ENCODE assay signal across 11 cellular contexts in genomic region chr14:91399868-91400640, GRCh38. TPM values are rescaled to one million over a fixed set of nuclear protein-coding genes. Genes with fewer than 3 reads are reported as not detected.
DNase-seq lines count a peak whose midpoint lies in the region; ATAC-seq and TF ChIP-seq lines count a peak whose summit lies in the region.
"Had no signal": no experiment of that assay in that cellular context is flagged by ENCODE, and none has a peak within 500 bp of the region (broad histone marks: within the 10 kb centered on the region; RNA-seq: fewer than 3 reads in every experiment).

No MANE protein-coding gene starts in this region.

- TF ChIP-seq CTCF in GM12875 (IDR thresholded peaks at IDR 0.05; ENCODE audit: borderline replicate concordance, insufficient read depth, low read depth, low read length) (no peak), right atrium auricular region (IDR thresholded peaks at IDR 0.05) (no peak)

- H3K4me1 ChIP-seq in naive thymus-derived CD4-positive, alpha-beta T cell (ENCODE audit: control insufficient read depth in 2 of 2, insufficient read depth in 2 of 2, low read length in 2 of 2), result peaks cover 85 to 90% of the 10 kb centered on the region in 2 donors
- H3K4me1 ChIP-seq in right atrium auricular region, result peaks cover 0 to 10% of the 10 kb centered on the region in 2 donors

- H3K27me3 Mint-ChIP-seq in activated CD4-positive, alpha-beta T cell treated with anti-CD3 and anti-CD28 coated beads, Interleukin-2, amount 10 ng/mL, durations not matched to agents 7 days and 5 days, result no peaks in the 10 kb centered on the region
- H3K27me3 Mint-ChIP-seq in naive thymus-derived CD4-positive, alpha-beta T cell, result no peaks in the 10 kb centered on the region

- POLR2A ChIA-PET in activated CD4-positive, alpha-beta T cell treated with anti-CD3 and anti-CD28 coated beads, Interleukin-2, amount 10 ng/mL, durations not matched to agents 7 days and 5 days (lab: Charles Lee), result interaction anchor here (0.8 to 1.2 kb wide), 3 partner anchors 11 to 57 kb away, joined by 3 to 4 read pairs (median 3); no protein-coding TSS in a partner anchor
- POLR2A ChIA-PET in naive thymus-derived CD4-positive, alpha-beta T cell (lab: Charles Lee), result interaction anchor here (0.7 to 22.3 kb wide), 11 partner anchors 8 to 76 kb away, joined by 3 to 328 read pairs (median 7); partner anchors contain the start of gene CCDC88C

- peaks cover 94% of the 10 kb centered on the region for H3K4me1 Mint-ChIP-seq in activated CD4-positive, alpha-beta T cell treated with anti-CD3 and anti-CD28 coated beads, Interleukin-2, amount 10 ng/mL, durations not matched to agents 7 days and 5 days
- peaks cover 85 to 97% (median 89%) of the 10 kb centered on the region in 7 donors for H3K4me1 Mint-ChIP-seq in naive thymus-derived CD4-positive, alpha-beta T cell

- H3K9me3 ChIP-seq in naive thymus-derived CD4-positive, alpha-beta T cell (ENCODE audit: control insufficient read depth in 2 of 3, low read length in 3 of 3), result no peaks in the 10 kb centered on the region
- H3K9me3 ChIP-seq in right atrium auricular region, result no peaks in the 10 kb centered on the region
- H3K9me3 ChIP-seq: right lobe of liver had no signal

- H3K4me3 Mint-ChIP-seq in activated CD4-positive, alpha-beta T cell treated with anti-CD3 and anti-CD28 coated beads, Interleukin-2, amount 10 ng/mL, durations not matched to agents 7 days and 5 days, result peak overlapping the region; percentile 96
- peak overlapping the region; percentile 85 to 100 (median 98) for H3K4me3 Mint-ChIP-seq in naive thymus-derived CD4-positive, alpha-beta T cell

- no peaks in the 10 kb centered on the region for H3K36me3 ChIP-seq in naive thymus-derived CD4-positive, alpha-beta T cell (ENCODE audit: control insufficient read depth in 2 of 3, insufficient read depth in 3 of 3, low read length in 3 of 3)
- no peaks in the 10 kb centered on the region for H3K36me3 ChIP-seq in right atrium auricular region
- H3K36me3 ChIP-seq: right lobe of liver had no signal

- H3K27ac ChIP-seq in naive thymus-derived CD4-positive, alpha-beta T cell (ENCODE audit: low read depth, low read length), result peak overlapping the region; percentile 76
- no peak overlapping the region for H3K27ac ChIP-seq in right atrium auricular region
- H3K27ac ChIP-seq: GM23248 had no signal

- H3K27ac Mint-ChIP-seq in activated CD4-positive, alpha-beta T cell treated with anti-CD3 and anti-CD28 coated beads, Interleukin-2, amount 10 ng/mL, durations not matched to agents 7 days and 5 days, result peak overlapping the region; percentile 92
- H3K27ac Mint-ChIP-seq in naive thymus-derived CD4-positive, alpha-beta T cell, result peak overlapping the region; percentile 90 to 98 (median 95)

- intact Hi-C loops in naive thymus-derived CD4-positive, alpha-beta T cell (cut with micrococcal nuclease), result loop anchor here (1.0 kb wide), 2 partner anchors 16 to 25 kb away; no protein-coding TSS in a partner anchor

- no peaks in the 10 kb centered on the region for H3K27me3 ChIP-seq in naive thymus-derived CD4-positive, alpha-beta T cell (ENCODE audit: control insufficient read depth in 2 of 2, insufficient read depth in 2 of 2, low read length in 2 of 2)
- no peaks in the 10 kb centered on the region for H3K27me3 ChIP-seq in right atrium auricular region
- H3K27me3 ChIP-seq: right lobe of liver had no signal

- ATAC-seq in HG02571 (IDR thresholded peaks at IDR 0.05; ENCODE audit: unreplicated experiment) (peak; percentile 43), HG03457 (IDR thresholded peaks at IDR 0.05; ENCODE audit: unreplicated experiment) (no peak)
- peak; percentile 60 for ATAC-seq in naive thymus-derived CD4-positive, alpha-beta T cell
- ATAC-seq: Right ventricle myocardium inferior had no signal

- H3K36me3 Mint-ChIP-seq in activated CD4-positive, alpha-beta T cell treated with anti-CD3 and anti-CD28 coated beads, Interleukin-2, amount 10 ng/mL, durations not matched to agents 7 days and 5 days (ENCODE audit: low read depth), result peaks cover 52% of the 10 kb centered on the region
- peaks cover 0 to 25% (median 1%) of the 10 kb centered on the region in 5 donors for H3K36me3 Mint-ChIP-seq in naive thymus-derived CD4-positive, alpha-beta T cell

- DNase-seq in activated CD4-positive, alpha-beta T cell treated with anti-CD3 and anti-CD28 coated beads, Interleukin-2, amount 10 ng/mL, durations not matched to agents 7 days and 5 days, result peak; percentile 60
- DNase-seq in naive thymus-derived CD4-positive, alpha-beta T cell, result peak in 6 of 9 donors; percentile 50 to 64 (median 56)
- DNase-seq in NCI-H524 (lab: John Stamatoyannopoulos, UW) (no peak), right atrium auricular region (ENCODE audit: low spot score) (no peak), T1000 (lab: John Stamatoyannopoulos, UW) (no peak)
- DNase-seq: GM23248, right lobe of liver had no signal

- CTCF ChIA-PET in activated CD4-positive, alpha-beta T cell treated with anti-CD3 and anti-CD28 coated beads, Interleukin-2, amount 10 ng/mL, durations not matched to agents 7 days and 5 days (lab: Charles Lee), result interaction anchor here (0.9 to 8.0 kb wide), 12 partner anchors 8 to 79 kb away, joined by 3 to 64 read pairs (median 6); partner anchors contain the start of gene CCDC88C
- CTCF ChIA-PET in naive thymus-derived CD4-positive, alpha-beta T cell (lab: Charles Lee), result interaction anchor here (0.6 to 4.9 kb wide), 9 partner anchors 9 to 77 kb away, joined by 3 to 30 read pairs (median 5); partner anchors contain the start of gene CCDC88C

- H3K4me3 ChIP-seq in GM12875 (ENCODE audit: low read depth, low read length), result peak overlapping the region; percentile 67
- peak overlapping the region; percentile 70 for H3K4me3 ChIP-seq in naive thymus-derived CD4-positive, alpha-beta T cell (ENCODE audit: low read length)
- H3K4me3 ChIP-seq in right atrium auricular region, result no peak overlapping the region
- H3K4me3 ChIP-seq: GM23248, right lobe of liver had no signal

- H3K9me3 Mint-ChIP-seq in activated CD4-positive, alpha-beta T cell treated with anti-CD3 and anti-CD28 coated beads, Interleukin-2, amount 10 ng/mL, durations not matched to agents 7 days and 5 days, result no peaks in the 10 kb centered on the region
- no peaks in the 10 kb centered on the region for H3K9me3 Mint-ChIP-seq in naive thymus-derived CD4-positive, alpha-beta T cell

RNA-seq across cellular contexts. Expression of gene CCDC88C, which starts 17.6 kb away (rescaled TPM):
- total RNA-seq in activated CD4-positive, alpha-beta T cell treated with anti-CD3 and anti-CD28 coated beads, Interleukin-2, amount 10 ng/mL, durations not matched to agents 7 days and 5 days, result 100 to 1,000 TPM; 187 to 193 TPM
- 100 to 1,000 TPM; 189 to 324 (median 277) TPM for total RNA-seq in naive thymus-derived CD4-positive, alpha-beta T cell
- polyA plus RNA-seq in naive thymus-derived CD4-positive, alpha-beta T cell, result 10 to 100 TPM; 23.6 to 44.9 TPM
- total RNA-seq in right atrium auricular region, result 1 to 10 TPM; 4.0 to 4.4 TPM
- total RNA-seq: GM23248 had no signal
- polyA plus RNA-seq: GM23248 had no signal

Comparison
In these comparisons a context has a peak if more than half of its experiments do, and no peak if none do; other contexts are left out.
1. H3K4me3 ChIP-seq: peak in GM12875 (single experiment) and naive thymus-derived CD4-positive, alpha-beta T cell (single experiment); none in right atrium auricular region (0 of 2).
2. DNase-seq: peak in activated CD4-positive, alpha-beta T cell treated with anti-CD3 and anti-CD28 coated beads, Interleukin-2, amount 10 ng/mL, durations not matched to agents 7 days and 5 days (single experiment) and naive thymus-derived CD4-positive, alpha-beta T cell (6 of 9); none in NCI-H524 (0 of 2), right atrium auricular region (single experiment) and T1000 (single experiment).
3. RNA of gene CCDC88C, which starts 17.6 kb away (total RNA-seq): 189 to 324 TPM in naive thymus-derived CD4-positive, alpha-beta T cell and 187 to 193 TPM in activated CD4-positive, alpha-beta T cell treated with anti-CD3 and anti-CD28 coated beads, Interleukin-2, amount 10 ng/mL, durations not matched to agents 7 days and 5 days; 4.0 to 4.4 TPM in right atrium auricular region; every median in the first group is over 10 times any median in the second.